ENCODE assay signal across 21 cellular contexts in genomic region chr22:32333141-32333768, GRCh38. TPM values are rescaled to one million over a fixed set of nuclear protein-coding genes. Genes with fewer than 3 reads are reported as not detected.
"Had no signal": no experiment of that assay in that cellular context is flagged by ENCODE, and none has a peak within 500 bp of the region (broad histone marks: within the 10 kb centered on the region; RNA-seq: fewer than 3 reads in every experiment).

No MANE protein-coding gene starts in this region.

- H3K27me3 ChIP-seq: cardiac muscle cell, colonic mucosa, thyroid gland had no signal

- DNase-seq: activated B cell treated with CpG ODN at 0.5 μM for 24 hours; activated CD4-positive, alpha-beta T cell treated with anti-CD3 and anti-CD28 coated beads, Interleukin-2, amount 10 ng/mL, durations not matched to agents 7 days and 5 days; activated gamma-delta T cell; activated T-cell treated with anti-CD3 and anti-CD28 coated beads, Interleukin-2, amount 50 U/mL, for 24 hours; colonic mucosa; effector CD4-positive, alpha-beta T cell; esophagus squamous epithelium; hippocampal formation; kidney; left ventricle myocardium superior; stimulated activated CD4-positive, alpha-beta T cell treated with anti-CD3 and anti-CD28 coated beads, Interleukin-12 subunit alpha, Interleukin-12 subunit beta, amount 100 ng/mL, for 4 hours; stimulated activated CD4-positive, alpha-beta T cell treated with anti-CD3 and anti-CD28 coated beads, Interleukin-2, amount 100 ng/mL, for 24 hours; T-helper 2 cell; thyroid gland had no signal

- H3K9me3 ChIP-seq: colonic mucosa, esophagus squamous epithelium, thyroid gland had no signal

- H3K27ac ChIP-seq: cardiac muscle cell, colonic mucosa, esophagus squamous epithelium, thyroid gland had no signal

- H3K4me3 ChIP-seq: cardiac muscle cell, colonic mucosa, esophagus squamous epithelium, thyroid gland had no signal

- H3K36me3 ChIP-seq: cardiac muscle cell, colonic mucosa, esophagus squamous epithelium, thyroid gland had no signal

- ATAC-seq: activated naive CD4-positive, alpha-beta T cell treated with anti-CD3 and anti-CD28 coated beads, Interleukin-2, amount 50 U/mL, for 72 hours; left ventricle myocardium superior had no signal

- H3K4me1 ChIP-seq: colonic mucosa had no signal

RNA-seq across cellular contexts. Expression of gene RFPL3, which starts 24.4 kb away (rescaled TPM):
- total RNA-seq: activated B cell treated with CpG ODN at 0.5 μM for 24 hours; activated CD4-positive, alpha-beta T cell treated with anti-CD3 and anti-CD28 coated beads, Interleukin-2, amount 10 ng/mL, durations not matched to agents 7 days and 5 days; activated naive CD4-positive, alpha-beta T cell treated with anti-CD3 and anti-CD28 coated beads, Interleukin-2, amount 50 U/mL, for 72 hours; cardiac muscle cell; colonic mucosa; endothelial cell of umbilical vein; esophagus squamous epithelium; fibroblast of villous mesenchyme; glomerular endothelial cell; kidney; left ventricle myocardium superior; omental fat pad; pulmonary artery endothelial cell; thyroid gland had no signal
- polyA plus RNA-seq: cardiac muscle cell, endothelial cell of umbilical vein had no signal
